13 cellular contexts compared by ENCODE assay signal in the genomic region with DNA sequence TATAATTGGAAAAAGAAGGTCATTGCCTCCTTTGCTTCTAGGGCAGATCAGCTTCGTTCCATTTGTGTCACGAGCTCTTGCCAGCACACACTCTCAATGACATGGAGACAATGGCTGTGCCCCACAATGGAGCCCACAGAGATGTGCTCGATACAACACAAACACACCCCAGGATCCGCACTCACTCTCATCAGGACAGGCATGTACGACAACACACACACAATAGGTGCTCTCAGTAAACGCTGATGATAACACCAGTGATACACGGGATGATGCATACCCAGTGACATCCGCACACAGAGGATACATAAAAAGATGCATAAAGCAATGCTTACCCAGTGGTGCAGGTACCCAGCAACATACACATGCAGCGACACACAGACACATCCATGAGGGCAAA.
"Had no signal": no experiment of that assay in that cellular context is flagged by ENCODE, and none has a peak within 500 bp of the region (broad histone marks: within the 10 kb centered on the region; RNA-seq: fewer than 3 reads in every experiment).

No MANE protein-coding gene starts in this region.

- H3K9me3 ChIP-seq: left lung, right atrium auricular region, tibial artery had no signal

- H3K4me3 Mint-ChIP-seq: T-helper 1 cell treated with Interleukin-12 subunit alpha and Interleukin-12 subunit beta and Interleukin-4 antibody, amounts not matched to agents 30 μg/mL and 1 μg/mL, for 36 hours had no signal

- ATAC-seq: foreskin keratinocyte; stimulated activated naive CD8-positive, alpha-beta T cell treated with anti-CD3 and anti-CD28 coated beads, Interleukin-15, Interleukin-2, amounts not matched to agents 100 U/mL and 50 U/mL, for 24 hours had no signal

- H3K27ac ChIP-seq: foreskin keratinocyte, left lung, right atrium auricular region, tibial artery, VCaP had no signal

- H3K27ac Mint-ChIP-seq: activated naive CD4-positive, alpha-beta T cell treated with anti-CD3 and anti-CD28 coated beads, Interleukin-2, amount 50 U/mL, for 72 hours; T-helper 1 cell treated with Interleukin-12 subunit alpha and Interleukin-12 subunit beta and Interleukin-4 antibody, amounts not matched to agents 30 μg/mL and 1 μg/mL, for 36 hours had no signal

- H3K4me3 ChIP-seq: left lung, tibial artery had no signal

- DNase-seq: activated CD4-positive, alpha-beta T cell treated with anti-CD3 and anti-CD28 coated beads, Interleukin-2, amount 50 U/mL, for 4 hours; activated gamma-delta T cell treated with Interleukin-2 at 50 U/mL for 16 hours; amniotic stem cell; foreskin keratinocyte; left lung; stimulated activated CD4-positive, alpha-beta T cell treated with anti-CD3 and anti-CD28 coated beads, Interleukin-2, amount 100 ng/mL, for 24 hours; stimulated activated naive CD8-positive, alpha-beta T cell treated with anti-CD3 and anti-CD28 coated beads, Interleukin-15, Interleukin-2, amounts not matched to agents 100 U/mL and 50 U/mL, for 24 hours; tibial artery had no signal

- H3K36me3 ChIP-seq: left lung, right atrium auricular region, tibial artery had no signal

- H3K4me1 ChIP-seq: foreskin keratinocyte had no signal

- FAIRE-seq: urothelium cell line had no signal

- H3K9me3 Mint-ChIP-seq: activated naive CD4-positive, alpha-beta T cell treated with anti-CD3 and anti-CD28 coated beads, Interleukin-2, amount 50 U/mL, for 72 hours; T-helper 1 cell treated with Interleukin-12 subunit alpha and Interleukin-12 subunit beta and Interleukin-4 antibody, amounts not matched to agents 30 μg/mL and 1 μg/mL, for 36 hours had no signal
